ENCODE assay signal across 20 cellular contexts in the genomic region with DNA sequence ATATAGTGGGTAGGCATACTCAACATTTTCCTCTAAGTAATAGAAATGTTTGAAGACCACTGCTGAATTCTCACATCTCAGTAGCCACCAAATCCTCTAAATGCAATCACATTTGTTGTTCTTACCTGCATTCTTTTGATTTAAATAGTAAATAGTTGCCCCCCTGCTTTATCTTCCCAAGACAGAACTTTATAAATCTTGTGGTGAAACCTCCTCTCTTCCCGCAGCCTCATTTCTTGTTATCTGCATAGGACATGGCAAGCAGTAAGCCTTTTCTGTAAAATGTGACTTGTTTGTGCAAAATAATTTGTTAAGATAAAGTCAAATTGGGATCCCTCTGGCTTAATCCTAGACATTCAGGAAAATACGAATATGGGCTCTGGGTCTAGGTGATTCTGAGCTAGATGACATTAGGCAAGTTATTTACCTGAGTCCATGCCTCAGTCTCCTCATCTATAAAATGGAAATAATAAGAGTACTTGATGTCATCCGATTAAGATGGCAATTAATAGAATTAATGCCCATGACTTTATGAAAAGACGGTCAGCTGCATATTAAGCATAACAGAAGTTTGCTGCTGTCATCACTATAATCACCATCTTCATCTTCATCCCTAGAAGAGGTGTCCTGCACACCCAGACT.
"Had no signal": no experiment of that assay in that cellular context is flagged by ENCODE, and none has a peak within 500 bp of the region (broad histone marks: within the 10 kb centered on the region; RNA-seq: fewer than 3 reads in every experiment).

No MANE protein-coding gene starts in this region.

- H3K9me3 Mint-ChIP-seq: activated B cell treated with CpG ODN at 0.5 μM for 24 hours; activated CD4-positive, alpha-beta T cell treated with anti-CD3 and anti-CD28 coated beads, Interleukin-2, amount 10 ng/mL, durations not matched to agents 24 days and 14 days; memory B cell; natural killer cell; T-helper 1 cell treated with Interleukin-12 subunit alpha and Interleukin-12 subunit beta and Interleukin-4 antibody, amounts not matched to agents 30 μg/mL and 1 μg/mL, for 36 hours had no signal

- H3K27me3 Mint-ChIP-seq: activated B cell treated with CpG ODN at 0.5 μM for 24 hours; activated CD4-positive, alpha-beta T cell treated with anti-CD3 and anti-CD28 coated beads, Interleukin-2, amount 10 ng/mL, durations not matched to agents 24 days and 14 days; memory B cell; stimulated activated naive B cell treated with anti-CD40 and anti-IgM and Interleukin-4, amounts not matched to agents 10 μg/mL and 1 μg/mL and 100 μg/mL, for 72 hours had no signal

- H3K9me3 ChIP-seq: neutrophil, transverse colon, vagina had no signal

- ATAC-seq: natural killer cell; stimulated activated naive B cell treated with anti-CD40 and anti-IgM and Interleukin-4, amounts not matched to agents 10 μg/mL and 1 μg/mL and 100 μg/mL, for 72 hours had no signal

- H3K27ac Mint-ChIP-seq: activated B cell treated with CpG ODN at 0.5 μM for 24 hours; memory B cell; natural killer cell; stimulated activated naive B cell treated with anti-CD40 and anti-IgM and Interleukin-4, amounts not matched to agents 10 μg/mL and 1 μg/mL and 100 μg/mL, for 72 hours; T-helper 1 cell treated with Interleukin-12 subunit alpha and Interleukin-12 subunit beta and Interleukin-4 antibody, amounts not matched to agents 30 μg/mL and 1 μg/mL, for 36 hours had no signal

- H3K4me3 Mint-ChIP-seq: activated B cell treated with CpG ODN at 0.5 μM for 24 hours; activated CD4-positive, alpha-beta T cell treated with anti-CD3 and anti-CD28 coated beads, Interleukin-2, amount 10 ng/mL, durations not matched to agents 24 days and 14 days; memory B cell; natural killer cell; stimulated activated naive B cell treated with anti-CD40 and anti-IgM and Interleukin-4, amounts not matched to agents 10 μg/mL and 1 μg/mL and 100 μg/mL, for 72 hours; T-helper 1 cell treated with Interleukin-12 subunit alpha and Interleukin-12 subunit beta and Interleukin-4 antibody, amounts not matched to agents 30 μg/mL and 1 μg/mL, for 36 hours had no signal

- H3K4me1 ChIP-seq: parathyroid adenoma, transverse colon, vagina had no signal

- H3K4me3 ChIP-seq: SK-N-MC, transverse colon, vagina had no signal

- H3K36me3 ChIP-seq: brain microvascular endothelial cell, transverse colon, vagina had no signal

- H3K27me3 ChIP-seq: brain microvascular endothelial cell, neutrophil, transverse colon, vagina had no signal

- H3K27ac ChIP-seq: brain microvascular endothelial cell, neutrophil, parathyroid adenoma, SK-N-MC, transverse colon, vagina had no signal

- DNase-seq: activated B cell treated with CpG ODN at 0.5 μM for 24 hours; activated CD4-positive, alpha-beta T cell treated with anti-CD3 and anti-CD28 coated beads, Interleukin-2, amount 10 ng/mL, durations not matched to agents 24 days and 14 days; activated naive CD4-positive, alpha-beta T cell treated with anti-CD3 and anti-CD28 coated beads, Interleukin-2, amount 50 U/mL, for 16 hours; activated T-cell treated with anti-CD3 and anti-CD28 coated beads for 4 hours; cerebellar nuclear complex; hypothalamus; kidney; left ventricle myocardium superior; natural killer cell; retina; stimulated activated CD4-positive, alpha-beta T cell treated with anti-CD3 and anti-CD28 coated beads, Interleukin-2, amount 100 ng/mL, for 48 hours; stimulated activated naive B cell treated with anti-CD40 and anti-IgM and Interleukin-4, amounts not matched to agents 10 μg/mL and 1 μg/mL and 100 μg/mL, for 72 hours; transverse colon had no signal
